Comparison of ENCODE assay signal across 9 cellular contexts in the genomic region with DNA sequence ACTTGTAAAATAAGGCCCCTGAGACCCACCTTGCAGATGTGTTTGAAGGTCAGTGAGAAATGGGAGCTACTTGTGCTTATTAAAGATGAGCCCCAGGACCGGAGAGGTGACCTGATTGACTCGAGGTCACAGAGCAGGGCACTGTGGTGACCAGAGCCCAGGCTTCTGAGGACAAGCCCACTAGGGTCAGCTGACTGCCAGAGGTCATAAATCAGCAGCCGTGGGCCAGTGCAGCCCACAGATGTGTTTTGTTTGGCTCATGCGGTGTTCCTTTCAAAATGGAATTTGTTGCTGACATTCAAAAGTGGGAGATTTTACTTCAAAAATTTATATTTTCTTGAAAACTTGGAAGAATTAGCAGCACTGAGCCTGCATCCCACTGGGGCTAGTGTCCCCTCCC. TPM values are rescaled to one million over a fixed set of nuclear protein-coding genes. Genes with fewer than 3 reads are reported as not detected.
DNase-seq lines count a peak whose midpoint lies in the region; ATAC-seq and TF ChIP-seq lines count a peak whose summit lies in the region.
"Had no signal": no experiment of that assay in that cellular context is flagged by ENCODE, and none has a peak within 500 bp of the region (broad histone marks: within the 10 kb centered on the region; RNA-seq: fewer than 3 reads in every experiment).

No MANE protein-coding gene starts in this region.

- ATAC-seq in GM18861 (IDR thresholded peaks at IDR 0.05; ENCODE audit: unreplicated experiment) = no peak
- ATAC-seq in foreskin keratinocyte = no peak

- H3K9ac ChIP-seq in muscle layer of colon (ENCODE audit: low read length) = peak overlapping the region; percentile 10

- no peak for TF ChIP-seq POLR2A in esophagus muscularis mucosa (IDR thresholded peaks at IDR 0.05; ENCODE audit: low read depth)
- no peak for TF ChIP-seq POLR2A in tibial nerve (IDR thresholded peaks at IDR 0.05)

- TF ChIP-seq EP300 in esophagus muscularis mucosa (IDR thresholded peaks at IDR 0.05) = no peak
- TF ChIP-seq EP300 in tibial nerve (IDR thresholded peaks at IDR 0.05) = no peak

- peaks cover 44% of the 10 kb centered on the region; the same call in 1 of the 2 replicates for H3K79me2 ChIP-seq in OCI-LY7 (ENCODE audit: insufficient read depth, low read depth, low read length)

- WGBS in esophagus muscularis mucosa = 31% methylated on average over 4 of the region's 4 CpGs
- 16 to 30% methylated on average over 4 of the region's 4 CpGs for WGBS in tibial nerve, 2 donors

- BruUV-seq in OCI-LY7 (replicated peaks; lab: Mats Ljungman, UMichigan) = no TSS peak

- CTCF ChIA-PET in OCI-LY7 (lab: Charles Lee; ENCODE audit: unreplicated experiment) = no interaction called here

- H3K27me3 ChIP-seq in esophagus muscularis mucosa = no peaks in the 10 kb centered on the region
- no peaks in the 10 kb centered on the region for H3K27me3 ChIP-seq in muscle layer of colon (ENCODE audit: control insufficient read depth in 1 of 2, insufficient read depth in 2 of 2, low read length in 2 of 2)
- H3K27me3 ChIP-seq in tibial nerve = no peaks in the 10 kb centered on the region
- H3K27me3 ChIP-seq in foreskin keratinocyte = no peaks in the 10 kb centered on the region

- intact Hi-C loops in OCI-LY7 (cut with micrococcal nuclease; ENCODE audit: unreplicated experiment) = no loop called here
- intact Hi-C loops in esophagus muscularis mucosa (cut with DNase I) = no loop called here

- no peak overlapping the region for H2AFZ ChIP-seq in OCI-LY7 (ENCODE audit: low read length)

- H3K4me1 ChIP-seq in OCI-LY7 (ENCODE audit: insufficient read depth, low read length, poor library complexity, severe bottlenecking) (peaks cover 76% of the 10 kb centered on the region), esophagus muscularis mucosa (peaks cover 93 to 100% (median 99%) of the 10 kb centered on the region in 4 donors), muscle layer of colon (ENCODE audit: insufficient read depth, low read length) (peaks cover 87% of the 10 kb centered on the region), tibial nerve (peaks cover 0 to 100% (median 78%) of the 10 kb centered on the region in 4 donors), foreskin keratinocyte (peaks cover 14% of the 10 kb centered on the region)

- H3K36me3 ChIP-seq in OCI-LY7 (ENCODE audit: insufficient read depth, low read length) (peaks cover 96% of the 10 kb centered on the region), esophagus muscularis mucosa (peaks cover 0 to 16% (median 0%) of the 10 kb centered on the region in 4 donors), muscle layer of colon (ENCODE audit: insufficient read depth, low read length) (no peaks in the 10 kb centered on the region), tibial nerve (no peaks in the 10 kb centered on the region)

- DNase-seq in OCI-LY7 (ENCODE audit: low spot score) (no peak), esophagus muscularis mucosa (ENCODE audit: extremely low spot score) (no peak), tibial nerve (ENCODE audit: low spot score in 2 of 2) (no peak), kidney glomerular epithelial cell (lab: John Stamatoyannopoulos, UW) (no peak), midbrain (lab: John Stamatoyannopoulos, UW) (no peak), foreskin keratinocyte (no peak)
- DNase-seq: activated CD4-positive, alpha-beta T cell treated with anti-CD3 and anti-CD28 coated beads, Interleukin-2, amount 50 U/mL, for 4 hours had no signal

- TF ChIP-seq CTCF in OCI-LY7 (conservative IDR thresholded peaks at IDR 0.05; ENCODE audit: low read length) (no peak), esophagus muscularis mucosa (IDR thresholded peaks at IDR 0.05) (no peak), tibial nerve (IDR thresholded peaks at IDR 0.05) (no peak), foreskin keratinocyte (conservative IDR thresholded peaks at IDR 0.05) (no peak)

- no peak overlapping the region for H3K4me2 ChIP-seq in OCI-LY7 (ENCODE audit: low read length)

- H3K9me2 ChIP-seq in OCI-LY7 (ENCODE audit: insufficient read depth, low read length) = no peaks in the 10 kb centered on the region

- POLR2A ChIA-PET in OCI-LY7 (lab: Charles Lee) = interaction anchor here (1.0 to 1.3 kb wide), 2 partner anchors 12 to 15 kb away, joined by 3 to 4 read pairs; no protein-coding TSS in a partner anchor

- H4K20me1 ChIP-seq in OCI-LY7 (ENCODE audit: insufficient read depth, low read length) = no peaks in the 10 kb centered on the region

- no peak overlapping the region for H3K4me3 ChIP-seq in OCI-LY7 (ENCODE audit: low read depth, low read length, poor library complexity, severe bottlenecking)
- H3K4me3 ChIP-seq in esophagus muscularis mucosa = no peak overlapping the region
- no peak overlapping the region for H3K4me3 ChIP-seq in muscle layer of colon (ENCODE audit: low read depth in 1 of 2, low read length in 2 of 2)
- H3K4me3 ChIP-seq in tibial nerve = no peak overlapping the region

- peak overlapping the region; percentile 57 for H3K27ac ChIP-seq in OCI-LY7 (ENCODE audit: low read depth, low read length, poor library complexity, severe bottlenecking)
- peak overlapping the region; percentile 76 to 87 (median 79) for H3K27ac ChIP-seq in esophagus muscularis mucosa (replicated peaks in 1 of 4)
- peak overlapping the region; percentile 76 for H3K27ac ChIP-seq in muscle layer of colon (ENCODE audit: low read depth, low read length)
- peak overlapping the region; percentile 71 to 94 (median 76) for H3K27ac ChIP-seq in tibial nerve
- no peak overlapping the region for H3K27ac ChIP-seq in foreskin keratinocyte

- no peaks in the 10 kb centered on the region for H3K9me3 ChIP-seq in OCI-LY7 (ENCODE audit: low read length)
- no peaks in the 10 kb centered on the region for H3K9me3 ChIP-seq in esophagus muscularis mucosa
- no peaks in the 10 kb centered on the region for H3K9me3 ChIP-seq in muscle layer of colon (ENCODE audit: low read length)
- no peaks in the 10 kb centered on the region for H3K9me3 ChIP-seq in tibial nerve

RNA-seq across cellular contexts. Expression of a gene that starts 24.5 kb away (rescaled TPM):
- total RNA-seq in OCI-LY7 (2014; rRNA removed; shearing (Covaris generic)) = 53.7 and 62.7 TPM in 2 replicates
- total RNA-seq in OCI-LY7 (2022) = 44.5 and 45.7 TPM in 2 replicates
- total RNA-seq in esophagus muscularis mucosa = 10 to 100 TPM; 50.5 to 94.5 (median 78.3) TPM
- total RNA-seq in tibial nerve = 100 to 1,000 TPM in 2 of 4 donors, 10 to 100 TPM in 2; 82.3 to 147 (median 106) TPM
- total RNA-seq in foreskin keratinocyte = 31.0 and 32.3 TPM in 2 replicates
- 32.3 and 34.0 TPM in 2 replicates for polyA plus RNA-seq in foreskin keratinocyte
